In genomic region chr13:67101730-67102467, GRCh38 we compare ENCODE assay signal across 1 cellular context.
TF ChIP-seq lines count a peak whose summit lies in the region.

No MANE protein-coding gene starts in this region.

TF ChIP-seq in SK-N-SH treated with all-trans-retinoic acid at 6 μM for 48 hours, 23 proteins besides CTCF, POLR2A, EP300 and RAD21 (continued from another document):
- TF ChIP-seq PATZ1 (CRISPR knock-in tag; IDR thresholded peaks at IDR 0.05; ENCODE audit: borderline replicate concordance) = no peak
